In genomic region chr5:81850932-81851331, GRCh38 we compare ENCODE assay signal across 8 cellular contexts.
DNase-seq lines count a peak whose midpoint lies in the region.

No MANE protein-coding gene starts in this region.

- H3K9me3 ChIP-seq in subcutaneous abdominal adipose tissue (ENCODE audit: control insufficient read depth in 5 of 5, low read length in 5 of 5) = no peaks in the 10 kb centered on the region

- H3K9ac ChIP-seq in subcutaneous abdominal adipose tissue (ENCODE audit: low read length in 5 of 5) = no peak overlapping the region

- H3K4me3 ChIP-seq in Jurkat, Clone E6-1 (ENCODE audit: low read length) = peak overlapping the region; percentile 71
- H3K4me3 ChIP-seq in subcutaneous abdominal adipose tissue (ENCODE audit: low read depth in 1 of 5, low read length in 5 of 5) = peak overlapping the region; percentile 65 to 78 (median 76)

- H3K36me3 ChIP-seq in subcutaneous abdominal adipose tissue (ENCODE audit: control insufficient read depth in 5 of 5, insufficient read depth in 5 of 5, low read length in 5 of 5) = no peaks in the 10 kb centered on the region

- peak overlapping the region; percentile 85 for H3K4me3 Mint-ChIP-seq in activated naive CD8-positive, alpha-beta T cell treated with anti-CD3 and anti-CD28 coated beads for 36 hours

- peaks cover 35% of the 10 kb centered on the region for H3K4me1 Mint-ChIP-seq in activated naive CD8-positive, alpha-beta T cell treated with anti-CD3 and anti-CD28 coated beads for 36 hours

- no peaks in the 10 kb centered on the region for H3K27me3 Mint-ChIP-seq in activated naive CD8-positive, alpha-beta T cell treated with anti-CD3 and anti-CD28 coated beads for 36 hours

- peak overlapping the region; percentile 80 for H3K27ac ChIP-seq in subcutaneous abdominal adipose tissue (ENCODE audit: low read depth, low read length)

- H3K27me3 ChIP-seq in subcutaneous abdominal adipose tissue (ENCODE audit: control insufficient read depth in 5 of 5, insufficient read depth in 4 of 5, low read length in 5 of 5) = no peaks in the 10 kb centered on the region

- peak overlapping the region; percentile 93 for H3K27ac Mint-ChIP-seq in activated naive CD8-positive, alpha-beta T cell treated with anti-CD3 and anti-CD28 coated beads for 36 hours

- no peak for DNase-seq in Jurkat, Clone E6-1 (ENCODE audit: low read depth, low spot score)
- no peak for DNase-seq in activated naive CD8-positive, alpha-beta T cell treated with anti-CD3 and anti-CD28 coated beads for 36 hours
- peak; percentile 27 for DNase-seq in iPS-NIHi7 (ENCODE audit: extremely low spot score)
- no peak for DNase-seq in NCI-H2227 treated with DMSO at 0.1 percent for 48 hours (lab: John Stamatoyannopoulos, UW)
- DNase-seq in Ammon's horn (ENCODE audit: low spot score) = no peak
- DNase-seq in MV-4-11 (lab: John Stamatoyannopoulos, UW) = no peak
- no peak for DNase-seq in HuH-7.5 (ENCODE audit: low spot score)

- H3K9me3 Mint-ChIP-seq in activated naive CD8-positive, alpha-beta T cell treated with anti-CD3 and anti-CD28 coated beads for 36 hours = no peaks in the 10 kb centered on the region

- peaks cover 1% of the 10 kb centered on the region for H3K36me3 Mint-ChIP-seq in activated naive CD8-positive, alpha-beta T cell treated with anti-CD3 and anti-CD28 coated beads for 36 hours

- peaks cover 6 to 50% (median 47%) of the 10 kb centered on the region in 5 donors for H3K4me1 ChIP-seq in subcutaneous abdominal adipose tissue (ENCODE audit: control insufficient read depth in 5 of 5, insufficient read depth in 5 of 5, low read length in 5 of 5)
